In the genomic region with DNA sequence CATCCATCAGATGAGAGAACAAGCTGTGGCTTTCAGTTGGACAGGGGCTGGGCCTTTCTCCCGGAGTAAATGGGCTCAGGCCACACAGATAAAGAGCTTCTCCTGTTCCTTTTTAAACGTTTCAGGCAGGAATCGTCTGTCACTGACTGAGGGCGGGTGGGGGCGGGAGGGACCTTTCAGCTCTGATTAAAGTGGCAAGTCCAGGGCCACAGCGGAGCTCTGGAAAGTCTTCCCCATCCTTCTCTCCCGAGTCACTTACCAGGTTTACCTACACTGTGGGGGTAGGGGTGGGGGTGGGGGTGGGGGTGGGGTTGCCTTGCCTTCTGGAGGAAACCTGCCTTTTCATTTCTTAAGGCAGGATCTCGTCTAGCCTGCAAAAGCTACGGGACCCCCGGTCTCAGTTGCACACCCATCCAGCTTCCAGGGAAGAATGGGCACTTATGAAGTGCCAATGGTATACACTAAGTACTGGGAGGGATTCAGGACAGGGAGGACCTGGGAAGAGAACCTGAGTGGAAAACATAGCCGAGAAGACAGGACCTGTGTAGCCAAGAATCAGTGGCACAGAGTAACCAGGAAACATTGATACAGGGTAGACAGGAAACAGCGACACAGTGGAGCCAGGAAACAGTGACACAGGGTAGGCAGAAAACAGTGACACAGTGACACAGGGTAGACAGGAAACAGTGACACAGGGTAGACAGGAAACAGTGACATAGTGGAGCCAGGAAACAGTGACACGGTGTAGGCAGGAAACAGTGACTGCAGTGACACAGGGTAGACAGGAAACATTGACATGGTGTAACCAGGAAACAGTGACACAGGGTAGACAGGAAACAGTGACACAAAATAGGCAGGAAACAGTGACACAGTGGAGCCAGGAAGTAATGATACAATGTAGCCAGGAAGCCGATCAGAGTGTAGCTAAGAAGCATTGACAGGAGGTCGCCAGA, we compare ENCODE assay signal across 11 cellular contexts.
A peak's percentile ranks its signal among the peaks of the same experiment; 100 is the strongest.
DNase-seq lines count a peak whose midpoint lies in the region; ATAC-seq and TF ChIP-seq lines count a peak whose summit lies in the region.
"Had no signal": no experiment of that assay in that cellular context is flagged by ENCODE, and none has a peak within 500 bp of the region (broad histone marks: within the 10 kb centered on the region; RNA-seq: fewer than 3 reads in every experiment).

No MANE protein-coding gene starts in this region.

- ATAC-seq in HG03378 (IDR thresholded peaks at IDR 0.05; ENCODE audit: unreplicated experiment) (no peak), GM18520 (IDR thresholded peaks at IDR 0.05; ENCODE audit: unreplicated experiment) (no peak)

- peaks cover 2% of the 10 kb centered on the region for H3K27me3 Mint-ChIP-seq in activated CD4-positive, alpha-beta memory T cell treated with anti-CD3 and anti-CD28 coated beads, Interleukin-2, amount 10 ng/mL, durations not matched to agents 7 days and 5 days
- peaks cover 37% of the 10 kb centered on the region for H3K27me3 Mint-ChIP-seq in type B pancreatic cell

- peaks cover 17% of the 10 kb centered on the region for H3K9me3 Mint-ChIP-seq in activated CD4-positive, alpha-beta memory T cell treated with anti-CD3 and anti-CD28 coated beads, Interleukin-2, amount 10 ng/mL, durations not matched to agents 7 days and 5 days
- H3K9me3 Mint-ChIP-seq in type B pancreatic cell = no peaks in the 10 kb centered on the region

- peaks cover 6% of the 10 kb centered on the region for H3K36me3 Mint-ChIP-seq in activated CD4-positive, alpha-beta memory T cell treated with anti-CD3 and anti-CD28 coated beads, Interleukin-2, amount 10 ng/mL, durations not matched to agents 7 days and 5 days (ENCODE audit: low read depth)
- no peaks in the 10 kb centered on the region for H3K36me3 Mint-ChIP-seq in type B pancreatic cell
- H3K36me3 Mint-ChIP-seq: CD14-positive monocyte had no signal

- peak; percentile 14 for DNase-seq in stimulated activated CD4-positive, alpha-beta T cell treated with anti-CD3 and anti-CD28 coated beads, Interleukin-15, amount 100 ng/mL, for 24 hours
- DNase-seq in stimulated activated CD4-positive, alpha-beta T cell treated with anti-CD3 and anti-CD28 coated beads, Interleukin-2, amount 100 ng/mL, for 48 hours = no peak
- no peak for DNase-seq in activated CD4-positive, alpha-beta memory T cell treated with anti-CD3 and anti-CD28 coated beads, Interleukin-2, amount 10 ng/mL, durations not matched to agents 7 days and 5 days
- peak; percentile 73 for DNase-seq in islet precursor cell
- no peak for DNase-seq in type B pancreatic cell (ENCODE audit: extremely low spot score, unreplicated experiment)
- DNase-seq in HuH-7.5 (ENCODE audit: low spot score) = no peak
- DNase-seq: NCI-H2171 treated with DMSO at 0.1 percent for 48 hours, PC-9 had no signal

- no peak overlapping the region for H3K4me3 Mint-ChIP-seq in activated CD4-positive, alpha-beta memory T cell treated with anti-CD3 and anti-CD28 coated beads, Interleukin-2, amount 10 ng/mL, durations not matched to agents 7 days and 5 days
- H3K4me3 Mint-ChIP-seq in type B pancreatic cell = peak overlapping the region; percentile 77
- H3K4me3 Mint-ChIP-seq: CD14-positive monocyte had no signal

- peaks cover 7% of the 10 kb centered on the region for H3K4me1 Mint-ChIP-seq in activated CD4-positive, alpha-beta memory T cell treated with anti-CD3 and anti-CD28 coated beads, Interleukin-2, amount 10 ng/mL, durations not matched to agents 7 days and 5 days
- peaks cover 65% of the 10 kb centered on the region for H3K4me1 Mint-ChIP-seq in type B pancreatic cell (ENCODE audit: unreplicated experiment)

- CTCF ChIA-PET in activated CD4-positive, alpha-beta memory T cell treated with anti-CD3 and anti-CD28 coated beads, Interleukin-2, amount 10 ng/mL, durations not matched to agents 7 days and 5 days (lab: Charles Lee) = no interaction called here

- H3K27ac Mint-ChIP-seq in activated CD4-positive, alpha-beta memory T cell treated with anti-CD3 and anti-CD28 coated beads, Interleukin-2, amount 10 ng/mL, durations not matched to agents 7 days and 5 days = peak overlapping the region; percentile 68
- H3K27ac Mint-ChIP-seq in type B pancreatic cell = peak overlapping the region; percentile 75

- no peak for TF ChIP-seq CTCF in type B pancreatic cell (conservative IDR thresholded peaks at IDR 0.05)

- POLR2A ChIA-PET in activated CD4-positive, alpha-beta memory T cell treated with anti-CD3 and anti-CD28 coated beads, Interleukin-2, amount 10 ng/mL, durations not matched to agents 7 days and 5 days (lab: Charles Lee) = no interaction called here

Comparison
In these comparisons a context has a peak if more than half of its experiments do, and no peak if none do; other contexts are left out.
1. DNase-seq: peak in stimulated activated CD4-positive, alpha-beta T cell treated with anti-CD3 and anti-CD28 coated beads, Interleukin-15, amount 100 ng/mL, for 24 hours (single experiment) and islet precursor cell (single experiment); none in stimulated activated CD4-positive, alpha-beta T cell treated with anti-CD3 and anti-CD28 coated beads, Interleukin-2, amount 100 ng/mL, for 48 hours (0 of 2), activated CD4-positive, alpha-beta memory T cell treated with anti-CD3 and anti-CD28 coated beads, Interleukin-2, amount 10 ng/mL, durations not matched to agents 7 days and 5 days (single experiment), type B pancreatic cell (single experiment) and HuH-7.5 (single experiment).